Comparison of ENCODE assay signal across 13 cellular contexts in genomic region chr7:118836933-118837332, GRCh38.
DNase-seq lines count a peak whose midpoint lies in the region; ATAC-seq and TF ChIP-seq lines count a peak whose summit lies in the region.
"Had no signal": no experiment of that assay in that cellular context is flagged by ENCODE, and none has a peak within 500 bp of the region (broad histone marks: within the 10 kb centered on the region; RNA-seq: fewer than 3 reads in every experiment).

No MANE protein-coding gene starts in this region.

- H3K4me3 ChIP-seq in BE2C (ENCODE audit: low read depth, low read length), result no peak overlapping the region
- H3K4me3 ChIP-seq in sigmoid colon, result no peak overlapping the region
- H3K4me3 ChIP-seq: mucosa of descending colon, tibial artery had no signal

- TF ChIP-seq CTCF in BE2C (IDR thresholded peaks at IDR 0.05; ENCODE audit: low read depth, low read length), result no peak
- TF ChIP-seq CTCF in sigmoid colon (IDR thresholded peaks at IDR 0.05), result no peak

- intact Hi-C loops in sigmoid colon (cut with DNase I), result no loop called here

- ATAC-seq in GM18498 (IDR thresholded peaks at IDR 0.05; ENCODE audit: unreplicated experiment), result peak; percentile 91
- peak; percentile 98 for ATAC-seq in GM19395 (IDR thresholded peaks at IDR 0.05; ENCODE audit: unreplicated experiment)
- peak; percentile 94 for ATAC-seq in HG02798 (IDR thresholded peaks at IDR 0.05; ENCODE audit: poor library complexity, unreplicated experiment)
- peak; percentile 98 for ATAC-seq in HG03457 (IDR thresholded peaks at IDR 0.05; ENCODE audit: unreplicated experiment)
- ATAC-seq: mucosa of descending colon had no signal

- TF ChIP-seq POLR2A in sigmoid colon (IDR thresholded peaks at IDR 0.05), result no peak

- H3K27me3 ChIP-seq in BE2C (no peaks in the 10 kb centered on the region), sigmoid colon (no peaks in the 10 kb centered on the region)
- H3K27me3 ChIP-seq: tibial artery had no signal

- H3K4me1 ChIP-seq in BE2C (no peaks in the 10 kb centered on the region), sigmoid colon (no peaks in the 10 kb centered on the region)
- H3K4me1 ChIP-seq: tibial artery had no signal

- DNase-seq in BE2C (no peak), NCI-H526 (lab: John Stamatoyannopoulos, UW) (no peak), anterior cingulate cortex (lab: John Stamatoyannopoulos, UW) (no peak), sigmoid colon (no peak)
- DNase-seq: activated CD8-positive, alpha-beta memory T cell treated with anti-CD3 and anti-CD28 coated beads, Interleukin-2, amount 50 U/mL, for 4 hours; GDM1; mucosa of descending colon; retina; tibial artery had no signal

- no peak overlapping the region for H3K27ac ChIP-seq in sigmoid colon
- H3K27ac ChIP-seq: tibial artery had no signal

- H3K36me3 ChIP-seq in BE2C (no peaks in the 10 kb centered on the region), sigmoid colon (no peaks in the 10 kb centered on the region)
- H3K36me3 ChIP-seq: tibial artery had no signal

- no peak for TF ChIP-seq EP300 in sigmoid colon (IDR thresholded peaks at IDR 0.05)

- H3K9me3 ChIP-seq in BE2C (no peaks in the 10 kb centered on the region), sigmoid colon (peaks cover 0 to 3% (median 0%) of the 10 kb centered on the region in 4 donors)
- H3K9me3 ChIP-seq: tibial artery had no signal

- 39 to 68% methylated on average over 2 of the region's 2 CpGs for WGBS in sigmoid colon, 2 donors
